ENCODE assay signal across 21 cellular contexts in genomic region chr4:58061967-58062366, GRCh38.
A peak's percentile ranks its signal among the peaks of the same experiment; 100 is the strongest.
DNase-seq lines count a peak whose midpoint lies in the region; ATAC-seq, FAIRE-seq and TF ChIP-seq lines count a peak whose summit lies in the region.
"Had no signal": no experiment of that assay in that cellular context is flagged by ENCODE, and none has a peak within 500 bp of the region (broad histone marks: within the 10 kb centered on the region; RNA-seq: fewer than 3 reads in every experiment).

No MANE protein-coding gene starts in this region.

- BruUV-seq in HepG2 (replicated peaks; lab: Mats Ljungman, UMichigan): no TSS peak

- DNase-seq in HepG2 (ENCODE audit: low spot score): no peak
- no peak for DNase-seq in hepatocyte (ENCODE audit: low spot score)
- no peak for DNase-seq in globus pallidus (ENCODE audit: low spot score)
- no peak for DNase-seq in T-helper 1 cell
- DNase-seq in suprapubic skin (ENCODE audit: low spot score in 2 of 2): no peak
- DNase-seq: activated naive CD8-positive, alpha-beta T cell treated with anti-CD3 and anti-CD28 coated beads, Interleukin-2, amount 50 U/mL, for 24 hours; GDM1; GM23248; IMR-90; left colon; NCI-H1092 treated with DMSO at 0.1 percent for 48 hours; NCI-H226; SIG-M5; sigmoid colon; stimulated activated CD4-positive, alpha-beta T cell treated with anti-CD3 and anti-CD28 coated beads, Interleukin-2, amount 100 ng/mL, for 24 hours had no signal

- H3K79me2 ChIP-seq in HepG2 (ENCODE audit: insufficient read depth, low read length) (no peaks in the 10 kb centered on the region), OCI-LY3 (ENCODE audit: low read length) (no peaks in the 10 kb centered on the region), hepatocyte (no peaks in the 10 kb centered on the region)

- no peak for FAIRE-seq in HepG2 (lab: Jason Lieb, UNC)
- FAIRE-seq: urothelium cell line had no signal

- H3K9me2 ChIP-seq in hepatocyte (replicated peaks; ENCODE audit: insufficient read depth): no peaks in the 10 kb centered on the region

- H3K4me2 ChIP-seq in HepG2 (ENCODE audit: low read depth, low read length) (no peak overlapping the region), OCI-LY3 (ENCODE audit: low read length) (no peak overlapping the region), hepatocyte (no peak overlapping the region)

- no peak overlapping the region for H3K9ac ChIP-seq in liver (ENCODE audit: low read depth in 1 of 2, low read length in 2 of 2)
- no peak overlapping the region for H3K9ac ChIP-seq in HepG2 (ENCODE audit: insufficient read depth, low read depth, low read length)
- no peak overlapping the region for H3K9ac ChIP-seq in OCI-LY3 (ENCODE audit: low read length)
- H3K9ac ChIP-seq: GM23248 had no signal

- H3K9me3 ChIP-seq in liver (ENCODE audit: control insufficient read depth in 4 of 4, low read length in 3 of 4) (no peaks in the 10 kb centered on the region), HepG2 (ENCODE audit: low read length) (peaks cover 60% of the 10 kb centered on the region), OCI-LY3 (ENCODE audit: insufficient read depth, low read length) (no peaks in the 10 kb centered on the region), hepatocyte (ENCODE audit: low read depth) (no peaks in the 10 kb centered on the region), suprapubic skin (no peaks in the 10 kb centered on the region)
- H3K9me3 ChIP-seq: breast epithelium, sigmoid colon had no signal

- H3K4me3 ChIP-seq in liver (ENCODE audit: low read depth in 1 of 3, low read length in 3 of 3) (no peak overlapping the region), HepG2 (replicated peaks in 1 of 3; ENCODE audit: insufficient read depth in 1 of 3, low read depth in 2 of 3, low read length in 3 of 3) (no peak overlapping the region), OCI-LY3 (ENCODE audit: low read length) (no peak overlapping the region), hepatocyte (no peak overlapping the region), suprapubic skin (no peak overlapping the region)
- H3K4me3 ChIP-seq: breast epithelium, GM23248, sigmoid colon had no signal

- TF ChIP-seq CTCF in liver (IDR thresholded peaks at IDR 0.05; ENCODE audit: low read depth, low read length, missing input control) (peak; percentile 8), HepG2 (CRISPR knock-in tag; IDR thresholded peaks at IDR 0.05) (no peak), OCI-LY3 (IDR thresholded peaks at IDR 0.05; ENCODE audit: low read depth, low read length) (peak; percentile 62), hepatocyte (IDR thresholded peaks at IDR 0.05; ENCODE audit: poor library complexity) (peak; percentile 6), suprapubic skin (IDR thresholded peaks at IDR 0.05) (no peak)

- TF ChIP-seq EP300 in HepG2 (IDR thresholded peaks at IDR 0.05; ENCODE audit: low read depth in 2 of 2, low read length in 2 of 2) (no peak), HepG2 (CRISPR knock-in tag; IDR thresholded peaks at IDR 0.05; ENCODE audit: borderline replicate concordance) (no peak), suprapubic skin (IDR thresholded peaks at IDR 0.05) (no peak)

- ATAC-seq in HepG2 (no peak), HG03159 (IDR thresholded peaks at IDR 0.05; ENCODE audit: unreplicated experiment) (no peak)
- ATAC-seq: activated naive CD8-positive, alpha-beta T cell treated with anti-CD3 and anti-CD28 coated beads, Interleukin-2, amount 50 U/mL, for 24 hours; activated T-helper 17 cell treated with anti-CD3 and anti-CD28 coated beads, Interleukin-2, amount 50 U/mL, for 72 hours; left colon had no signal

- H3K27ac ChIP-seq in liver (ENCODE audit: low read depth in 1 of 2, low read length in 2 of 2): no peak overlapping the region
- no peak overlapping the region for H3K27ac ChIP-seq in HepG2 (ENCODE audit: extremely low read length, insufficient read depth, low read length)
- no peak overlapping the region for H3K27ac ChIP-seq in OCI-LY3 (ENCODE audit: low read length)
- no peak overlapping the region for H3K27ac ChIP-seq in hepatocyte
- H3K27ac ChIP-seq in suprapubic skin: no peak overlapping the region
- H3K27ac ChIP-seq: breast epithelium, GM23248, sigmoid colon had no signal

- H2AFZ ChIP-seq in HepG2 (ENCODE audit: low read length): no peak overlapping the region
- no peak overlapping the region for H2AFZ ChIP-seq in OCI-LY3 (ENCODE audit: low read depth, low read length)
- no peak overlapping the region for H2AFZ ChIP-seq in hepatocyte
- H2AFZ ChIP-seq: GM23248 had no signal

- TF ChIP-seq POLR2A in HepG2 (IDR thresholded peaks at IDR 0.05; ENCODE audit: insufficient read depth in 1 of 2, low read depth in 2 of 2, low read length in 2 of 2) (no peak), suprapubic skin (IDR thresholded peaks at IDR 0.05) (no peak)

- CTCF ChIA-PET in HepG2 (lab: Yijun Ruan, JAX; ENCODE audit: low intra/inter-chr PET ratio, low total read pairs): no interaction called here

- H3K36me3 ChIP-seq in liver (ENCODE audit: control insufficient read depth in 4 of 4, insufficient read depth in 3 of 4, low read depth in 1 of 4, low read length in 3 of 4) (no peaks in the 10 kb centered on the region), HepG2 (replicated peaks in 1 of 2; ENCODE audit: control insufficient read depth in 1 of 2, insufficient read depth in 2 of 2, low read length in 2 of 2) (no peaks in the 10 kb centered on the region), OCI-LY3 (replicated peaks; ENCODE audit: low read depth, low read length) (no peaks in the 10 kb centered on the region), hepatocyte (replicated peaks; ENCODE audit: insufficient read depth, low read depth) (no peaks in the 10 kb centered on the region), suprapubic skin (no peaks in the 10 kb centered on the region)
- H3K36me3 ChIP-seq: breast epithelium, sigmoid colon had no signal

- POLR2A ChIA-PET in HepG2 (lab: Yijun Ruan, JAX): no interaction called here

- H3K27me3 ChIP-seq in liver (ENCODE audit: control insufficient read depth in 4 of 4, insufficient read depth in 4 of 4, low read length in 3 of 4): no peaks in the 10 kb centered on the region
- no peaks in the 10 kb centered on the region for H3K27me3 ChIP-seq in HepG2 (ENCODE audit: control insufficient read depth in 1 of 2, insufficient read depth in 2 of 2, low read length in 2 of 2)
- no peaks in the 10 kb centered on the region for H3K27me3 ChIP-seq in OCI-LY3 (ENCODE audit: low read depth, low read length)
- no peaks in the 10 kb centered on the region for H3K27me3 ChIP-seq in hepatocyte
- H3K27me3 ChIP-seq in suprapubic skin: no peaks in the 10 kb centered on the region
- H3K27me3 ChIP-seq: breast epithelium, sigmoid colon had no signal

- in situ Hi-C loops in HepG2 (cut with HindIII; ENCODE audit: extremely low pct_ligation_motif_present, low pct_unique_long_range_greater_than_20kb): no loop called here

- H3K4me1 ChIP-seq in liver (ENCODE audit: control insufficient read depth in 4 of 4, insufficient read depth in 4 of 4, low read length in 3 of 4) (no peaks in the 10 kb centered on the region), HepG2 (ENCODE audit: insufficient read depth, low read length) (no peaks in the 10 kb centered on the region), OCI-LY3 (ENCODE audit: low read length) (peaks cover 7% of the 10 kb centered on the region), hepatocyte (ENCODE audit: insufficient read depth) (no peaks in the 10 kb centered on the region), suprapubic skin (no peaks in the 10 kb centered on the region)
- H3K4me1 ChIP-seq: breast epithelium, sigmoid colon had no signal

- intact Hi-C loops in HepG2 (cut with micrococcal nuclease; ENCODE audit: unreplicated experiment): no loop called here

- H4K20me1 ChIP-seq in HepG2 (ENCODE audit: insufficient read depth, low read length) (no peaks in the 10 kb centered on the region), OCI-LY3 (ENCODE audit: insufficient read depth, low read length) (no peaks in the 10 kb centered on the region), hepatocyte (ENCODE audit: insufficient read depth, poor library complexity, severe bottlenecking) (no peaks in the 10 kb centered on the region)

- TF ChIP-seq RAD21 in liver (IDR thresholded peaks at IDR 0.05) (peak; percentile 45 to 48), HepG2 (CRISPR knock-in tag; IDR thresholded peaks at IDR 0.05) (no peak)

TF ChIP-seq in liver, 16 proteins besides CTCF, POLR2A, EP300 and RAD21 (continues in another document):
- TF ChIP-seq TAF1 (conservative IDR thresholded peaks at IDR 0.05) (no peak), ZBTB33 (IDR thresholded peaks at IDR 0.05) (no peak), HNF4G (IDR thresholded peaks at IDR 0.05) (no peak)

TF ChIP-seq in HepG2, 621 proteins besides CTCF, POLR2A, EP300 and RAD21:
- no peak for TF ChIP-seq RORA (CRISPR knock-in tag; IDR thresholded peaks at IDR 0.05)
- TF ChIP-seq HOXA3 (CRISPR knock-in tag; IDR thresholded peaks at IDR 0.05): no peak
- TF ChIP-seq ZKSCAN5 (CRISPR knock-in tag; IDR thresholded peaks at IDR 0.05): no peak
- TF ChIP-seq ZNF597 (CRISPR knock-in tag; IDR thresholded peaks at IDR 0.05): no peak
- no peak for TF ChIP-seq SP2 (CRISPR knock-in tag; IDR thresholded peaks at IDR 0.05)

Comparison
In these comparisons a context has a peak if more than half of its experiments do, and no peak if none do; other contexts are left out.
1. CTCF ChIP-seq: peak in liver (single experiment), OCI-LY3 (single experiment) and hepatocyte (single experiment); none in HepG2 (single experiment) and suprapubic skin (0 of 2).